8 cellular contexts compared by ENCODE assay signal in the genomic region with DNA sequence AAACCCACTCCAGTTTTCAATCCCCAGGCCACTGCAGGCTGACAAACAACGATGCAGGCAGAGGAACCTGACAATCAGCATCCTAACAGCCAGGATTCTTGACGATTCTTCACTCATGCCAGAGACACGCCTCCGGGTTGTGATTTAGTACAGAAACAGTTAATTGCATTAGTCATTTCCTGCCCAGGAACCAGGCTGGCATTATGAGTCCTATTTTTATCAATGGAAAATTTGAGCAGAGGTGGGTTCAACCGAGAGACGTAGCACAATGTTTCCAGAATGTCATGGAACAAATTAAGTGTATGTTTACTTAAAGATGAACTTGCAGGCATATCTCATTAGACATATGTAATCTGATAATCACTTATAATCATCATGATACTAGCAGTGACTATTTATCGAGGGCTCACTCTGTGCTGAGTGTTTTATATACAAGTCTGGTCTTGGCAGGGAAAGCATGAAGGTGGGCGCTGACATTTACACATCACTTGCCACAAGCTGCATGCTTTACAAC.
DNase-seq lines count a peak whose midpoint lies in the region; ATAC-seq lines count a peak whose summit lies in the region.

No MANE protein-coding gene starts in this region.

- H3K27ac ChIP-seq in esophagus (ENCODE audit: low read depth in 2 of 2, low read length in 1 of 2) = peak overlapping the region; percentile 81 to 92

- CTCF ChIA-PET in activated CD4-positive, alpha-beta T cell treated with anti-CD3 and anti-CD28 coated beads, Interleukin-2, amount 10 ng/mL, durations not matched to agents 7 days and 5 days (lab: Charles Lee) = interaction anchor here (1.2 to 5.5 kb wide), 3 partner anchors 9 to 17 kb away, joined by 5 to 42 read pairs (median 10); no protein-coding TSS in a partner anchor

- H3K27me3 ChIP-seq in esophagus (ENCODE audit: control insufficient read depth in 1 of 2, insufficient read depth in 2 of 2, low read length in 2 of 2) = no peaks in the 10 kb centered on the region

- WGBS in esophagus, 2 donors = 21 to 27% methylated on average over 8 of the region's 8 CpGs

- ATAC-seq in GM18520 (IDR thresholded peaks at IDR 0.05; ENCODE audit: unreplicated experiment) (no peak), GM19035 (IDR thresholded peaks at IDR 0.05; ENCODE audit: unreplicated experiment) (no peak), HG03460 (IDR thresholded peaks at IDR 0.05; ENCODE audit: unreplicated experiment) (no peak)

- no peaks in the 10 kb centered on the region for H3K9me3 Mint-ChIP-seq in activated CD4-positive, alpha-beta T cell treated with anti-CD3 and anti-CD28 coated beads, Interleukin-2, amount 10 ng/mL, durations not matched to agents 7 days and 5 days

- H3K9me3 ChIP-seq in esophagus (ENCODE audit: control insufficient read depth in 2 of 2, insufficient read depth in 1 of 2, low read depth in 1 of 2, low read length in 1 of 2) = no peaks in the 10 kb centered on the region

- H3K27me3 Mint-ChIP-seq in activated CD4-positive, alpha-beta T cell treated with anti-CD3 and anti-CD28 coated beads, Interleukin-2, amount 10 ng/mL, durations not matched to agents 7 days and 5 days = no peaks in the 10 kb centered on the region

- no peak overlapping the region for H3K4me3 Mint-ChIP-seq in activated CD4-positive, alpha-beta T cell treated with anti-CD3 and anti-CD28 coated beads, Interleukin-2, amount 10 ng/mL, durations not matched to agents 7 days and 5 days

- POLR2A ChIA-PET in activated CD4-positive, alpha-beta T cell treated with anti-CD3 and anti-CD28 coated beads, Interleukin-2, amount 10 ng/mL, durations not matched to agents 7 days and 5 days (lab: Charles Lee) = no interaction called here

- no peak overlapping the region for H3K4me3 ChIP-seq in esophagus (ENCODE audit: low read depth in 1 of 2, low read length in 2 of 2)

- H3K36me3 Mint-ChIP-seq in activated CD4-positive, alpha-beta T cell treated with anti-CD3 and anti-CD28 coated beads, Interleukin-2, amount 10 ng/mL, durations not matched to agents 7 days and 5 days (ENCODE audit: low read depth) = no peaks in the 10 kb centered on the region

- peaks cover 5 to 6% of the 10 kb centered on the region in 2 donors for H3K4me1 ChIP-seq in esophagus (ENCODE audit: control insufficient read depth in 2 of 2, insufficient read depth in 2 of 2, low read length in 1 of 2)

- no peak overlapping the region for H3K27ac Mint-ChIP-seq in activated CD4-positive, alpha-beta T cell treated with anti-CD3 and anti-CD28 coated beads, Interleukin-2, amount 10 ng/mL, durations not matched to agents 7 days and 5 days

- DNase-seq in activated CD4-positive, alpha-beta T cell treated with anti-CD3 and anti-CD28 coated beads for 4 hours = peak; percentile 43
- no peak for DNase-seq in activated CD4-positive, alpha-beta T cell treated with anti-CD3 and anti-CD28 coated beads, Interleukin-2, amount 10 ng/mL, durations not matched to agents 7 days and 5 days
- DNase-seq in SK-MEL-5 (ENCODE audit: low read depth, low spot score) = peak; percentile 28
- peak; percentile 15 for DNase-seq in stimulated activated CD8-positive, alpha-beta memory T cell treated with anti-CD3 and anti-CD28 coated beads, Interleukin-4, amount 100 ng/mL, for 24 hours (ENCODE audit: low read depth)

- peaks cover 0 to 2% of the 10 kb centered on the region in 2 donors for H3K36me3 ChIP-seq in esophagus (ENCODE audit: control insufficient read depth in 2 of 2, insufficient read depth in 2 of 2, low read length in 1 of 2)

- in situ Hi-C loops in SK-MEL-5 (cut with HindIII; ENCODE audit: low pct_unique_long_range_greater_than_20kb, low sequenced_read_pairs) = no loop called here

- peaks cover 16% of the 10 kb centered on the region for H3K4me1 Mint-ChIP-seq in activated CD4-positive, alpha-beta T cell treated with anti-CD3 and anti-CD28 coated beads, Interleukin-2, amount 10 ng/mL, durations not matched to agents 7 days and 5 days
